Comparison of ENCODE assay signal across 1 cellular context in genomic region chr16:89330177-89330856, GRCh38.
A peak's percentile ranks its signal among the peaks of the same experiment; 100 is the strongest.
TF ChIP-seq lines count a peak whose summit lies in the region.

No MANE protein-coding gene starts in this region.

TF ChIP-seq in HepG2, 621 proteins besides CTCF, POLR2A, EP300 and RAD21 (continued from another document and continues in another):
- TF ChIP-seq ZSCAN5A (CRISPR knock-in tag; IDR thresholded peaks at IDR 0.05; ENCODE audit: borderline replicate concordance) (no peak), SALL1 (CRISPR knock-in tag; IDR thresholded peaks at IDR 0.05) (peak; percentile 90), HDAC2 (CRISPR knock-in tag; IDR thresholded peaks at IDR 0.05) (peak; percentile 86), ZNF280D (CRISPR knock-in tag; IDR thresholded peaks at IDR 0.05) (no peak), ZNF296 (CRISPR knock-in tag; conservative IDR thresholded peaks at IDR 0.05) (no peak), ZNF337 (CRISPR knock-in tag; IDR thresholded peaks at IDR 0.05; ENCODE audit: borderline replicate concordance, low read depth) (no peak), SP1 (IDR thresholded peaks at IDR 0.05) (no peak), SP1 (CRISPR knock-in tag; IDR thresholded peaks at IDR 0.05) (no peak), HNF4G (IDR thresholded peaks at IDR 0.05; ENCODE audit: borderline replicate concordance, low read depth, low read length) (no peak), HNF4G (CRISPR knock-in tag; IDR thresholded peaks at IDR 0.05; ENCODE audit: borderline replicate concordance, low read depth) (peak; percentile 65; the same call in 1 of the 2 replicates), HMGA1 (CRISPR knock-in tag; conservative IDR thresholded peaks at IDR 0.05) (no peak), PHF5A (CRISPR knock-in tag; IDR thresholded peaks at IDR 0.05; ENCODE audit: low read depth, unreplicated experiment) (peak; percentile 61), AGO1 (IDR thresholded peaks at IDR 0.05; ENCODE audit: low read depth, low read length, poor library complexity, severe bottlenecking) (no peak), ZNF260 (CRISPR knock-in tag; IDR thresholded peaks at IDR 0.05; ENCODE audit: borderline replicate concordance, low read depth) (no peak), AHR (CRISPR knock-in tag; IDR thresholded peaks at IDR 0.05) (no peak), ZNF652 (CRISPR knock-in tag; IDR thresholded peaks at IDR 0.05; ENCODE audit: borderline replicate concordance, low read depth) (no peak; the same call in 1 of the 2 replicates), ZSCAN30 (CRISPR knock-in tag; IDR thresholded peaks at IDR 0.05) (no peak), ZFY (CRISPR knock-in tag; IDR thresholded peaks at IDR 0.05) (no peak), PHF20 (CRISPR knock-in tag; IDR thresholded peaks at IDR 0.05) (no peak), MAZ (IDR thresholded peaks at IDR 0.05; ENCODE audit: borderline replicate concordance, low read depth, low read length) (peak; percentile 30; the same call in 1 of the 2 replicates), MAZ (CRISPR knock-in tag; IDR thresholded peaks at IDR 0.05; ENCODE audit: low read depth) (no peak), SIN3A (IDR thresholded peaks at IDR 0.05; ENCODE audit: borderline replicate concordance, low read depth, low read length) (peak; percentile 89), HOXA3 (CRISPR knock-in tag; IDR thresholded peaks at IDR 0.05) (no peak), PAF1 (CRISPR knock-in tag; IDR thresholded peaks at IDR 0.05) (no peak), CCAR2 (optimal IDR thresholded peaks at IDR 0.05; ENCODE audit: low read depth, low read length) (no peak), TOE1 (CRISPR knock-in tag; IDR thresholded peaks at IDR 0.05) (no peak), ZNF724P (CRISPR knock-in tag; IDR thresholded peaks at IDR 0.05; ENCODE audit: borderline replicate concordance) (no peak), ZNF563 (CRISPR knock-in tag; IDR thresholded peaks at IDR 0.05) (no peak), SNRNP70 (IDR thresholded peaks at IDR 0.05; ENCODE audit: low read depth, low read length) (no peak), STAG1 (CRISPR knock-in tag; IDR thresholded peaks at IDR 0.05) (peak; percentile 3; the same call in 1 of the 2 replicates), GABPA (IDR thresholded peaks at IDR 0.05; ENCODE audit: low read depth, low read length) (peak; percentile 16; the same call in 1 of the 2 replicates), GABPA (CRISPR knock-in tag; IDR thresholded peaks at IDR 0.05; ENCODE audit: low read depth) (peak; percentile 84), ZBTB44 (CRISPR knock-in tag; IDR thresholded peaks at IDR 0.05) (no peak), KLF15 (CRISPR knock-in tag; IDR thresholded peaks at IDR 0.05; ENCODE audit: borderline replicate concordance) (no peak), DR1 (CRISPR knock-in tag; IDR thresholded peaks at IDR 0.05) (no peak), MTA1 (CRISPR knock-in tag; IDR thresholded peaks at IDR 0.05; ENCODE audit: borderline replicate concordance) (no peak), RFX3 (CRISPR knock-in tag; IDR thresholded peaks at IDR 0.05) (no peak), ARNT2 (CRISPR knock-in tag; IDR thresholded peaks at IDR 0.05; ENCODE audit: low read depth) (no peak), POGK (CRISPR knock-in tag; conservative IDR thresholded peaks at IDR 0.05) (no peak), MAFK (conservative IDR thresholded peaks at IDR 0.05 in 1 of 2, IDR thresholded peaks at IDR 0.05 in 1 of 2; ENCODE audit: low read length in 2 of 2) (no peak), ARNTL (CRISPR knock-in tag; IDR thresholded peaks at IDR 0.05) (peak; percentile 47; the same call in 1 of the 2 replicates), CEBPB (IDR thresholded peaks at IDR 0.05; ENCODE audit: borderline replicate concordance, low read depth, low read length) (no peak), ZNF83 (CRISPR knock-in tag; IDR thresholded peaks at IDR 0.05; ENCODE audit: borderline replicate concordance) (0 out of 2 replicates have a peak, but pooled peaks have one; percentile 19), REL (CRISPR knock-in tag; conservative IDR thresholded peaks at IDR 0.05) (no peak), NCOA5 (CRISPR knock-in tag; IDR thresholded peaks at IDR 0.05) (no peak), MTF1 (CRISPR knock-in tag; IDR thresholded peaks at IDR 0.05) (no peak), CHD2 (IDR thresholded peaks at IDR 0.05; ENCODE audit: low read depth, low read length) (no peak), GABPB1 (CRISPR knock-in tag; IDR thresholded peaks at IDR 0.05) (peak; percentile 57), PBX2 (CRISPR knock-in tag; IDR thresholded peaks at IDR 0.05) (no peak), ZNF850 (CRISPR knock-in tag; conservative IDR thresholded peaks at IDR 0.05) (no peak)
- TF ChIP-seq, protein P1, sequence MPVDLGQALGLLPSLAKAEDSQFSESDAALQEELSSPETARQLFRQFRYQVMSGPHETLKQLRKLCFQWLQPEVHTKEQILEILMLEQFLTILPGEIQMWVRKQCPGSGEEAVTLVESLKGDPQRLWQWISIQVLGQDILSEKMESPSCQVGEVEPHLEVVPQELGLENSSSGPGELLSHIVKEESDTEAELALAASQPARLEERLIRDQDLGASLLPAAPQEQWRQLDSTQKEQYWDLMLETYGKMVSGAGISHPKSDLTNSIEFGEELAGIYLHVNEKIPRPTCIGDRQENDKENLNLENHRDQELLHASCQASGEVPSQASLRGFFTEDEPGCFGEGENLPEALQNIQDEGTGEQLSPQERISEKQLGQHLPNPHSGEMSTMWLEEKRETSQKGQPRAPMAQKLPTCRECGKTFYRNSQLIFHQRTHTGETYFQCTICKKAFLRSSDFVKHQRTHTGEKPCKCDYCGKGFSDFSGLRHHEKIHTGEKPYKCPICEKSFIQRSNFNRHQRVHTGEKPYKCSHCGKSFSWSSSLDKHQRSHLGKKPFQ (CRISPR knock-in tag; IDR thresholded peaks at IDR 0.05; ENCODE audit: insufficient replicate concordance), result peak; percentile 92
- TF ChIP-seq, protein P2, sequence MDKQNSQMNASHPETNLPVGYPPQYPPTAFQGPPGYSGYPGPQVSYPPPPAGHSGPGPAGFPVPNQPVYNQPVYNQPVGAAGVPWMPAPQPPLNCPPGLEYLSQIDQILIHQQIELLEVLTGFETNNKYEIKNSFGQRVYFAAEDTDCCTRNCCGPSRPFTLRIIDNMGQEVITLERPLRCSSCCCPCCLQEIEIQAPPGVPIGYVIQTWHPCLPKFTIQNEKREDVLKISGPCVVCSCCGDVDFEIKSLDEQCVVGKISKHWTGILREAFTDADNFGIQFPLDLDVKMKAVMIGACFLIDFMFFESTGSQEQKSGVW (CRISPR knock-in tag; IDR thresholded peaks at IDR 0.05; ENCODE audit: borderline replicate concordance), result no peak
- TF ChIP-seq, protein P3, sequence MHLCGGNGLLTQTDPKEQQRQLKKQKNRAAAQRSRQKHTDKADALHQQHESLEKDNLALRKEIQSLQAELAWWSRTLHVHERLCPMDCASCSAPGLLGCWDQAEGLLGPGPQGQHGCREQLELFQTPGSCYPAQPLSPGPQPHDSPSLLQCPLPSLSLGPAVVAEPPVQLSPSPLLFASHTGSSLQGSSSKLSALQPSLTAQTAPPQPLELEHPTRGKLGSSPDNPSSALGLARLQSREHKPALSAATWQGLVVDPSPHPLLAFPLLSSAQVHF (CRISPR knock-in tag; IDR thresholded peaks at IDR 0.05), result no peak
- TF ChIP-seq, protein P4, sequence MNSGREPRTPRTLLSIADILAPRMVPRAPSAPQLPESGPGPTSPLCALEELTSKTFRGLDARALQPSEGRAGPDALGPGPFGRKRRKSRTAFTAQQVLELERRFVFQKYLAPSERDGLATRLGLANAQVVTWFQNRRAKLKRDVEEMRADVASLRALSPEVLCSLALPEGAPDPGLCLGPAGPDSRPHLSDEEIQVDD (CRISPR knock-in tag; IDR thresholded peaks at IDR 0.05; ENCODE audit: borderline replicate concordance), result no peak
- TF ChIP-seq, protein P5, sequence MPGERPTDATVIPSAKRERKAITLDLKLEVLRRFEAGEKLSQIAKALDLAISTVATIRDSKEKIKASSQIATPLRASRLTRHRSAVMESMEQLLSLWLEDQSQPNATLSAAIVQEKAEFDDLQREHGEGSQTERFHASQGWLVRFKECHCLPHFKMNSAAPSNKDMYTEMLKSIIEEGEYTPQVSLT (CRISPR knock-in tag; IDR thresholded peaks at IDR 0.05; ENCODE audit: borderline replicate concordance, low read depth), result no peak
- TF ChIP-seq, protein P6, sequence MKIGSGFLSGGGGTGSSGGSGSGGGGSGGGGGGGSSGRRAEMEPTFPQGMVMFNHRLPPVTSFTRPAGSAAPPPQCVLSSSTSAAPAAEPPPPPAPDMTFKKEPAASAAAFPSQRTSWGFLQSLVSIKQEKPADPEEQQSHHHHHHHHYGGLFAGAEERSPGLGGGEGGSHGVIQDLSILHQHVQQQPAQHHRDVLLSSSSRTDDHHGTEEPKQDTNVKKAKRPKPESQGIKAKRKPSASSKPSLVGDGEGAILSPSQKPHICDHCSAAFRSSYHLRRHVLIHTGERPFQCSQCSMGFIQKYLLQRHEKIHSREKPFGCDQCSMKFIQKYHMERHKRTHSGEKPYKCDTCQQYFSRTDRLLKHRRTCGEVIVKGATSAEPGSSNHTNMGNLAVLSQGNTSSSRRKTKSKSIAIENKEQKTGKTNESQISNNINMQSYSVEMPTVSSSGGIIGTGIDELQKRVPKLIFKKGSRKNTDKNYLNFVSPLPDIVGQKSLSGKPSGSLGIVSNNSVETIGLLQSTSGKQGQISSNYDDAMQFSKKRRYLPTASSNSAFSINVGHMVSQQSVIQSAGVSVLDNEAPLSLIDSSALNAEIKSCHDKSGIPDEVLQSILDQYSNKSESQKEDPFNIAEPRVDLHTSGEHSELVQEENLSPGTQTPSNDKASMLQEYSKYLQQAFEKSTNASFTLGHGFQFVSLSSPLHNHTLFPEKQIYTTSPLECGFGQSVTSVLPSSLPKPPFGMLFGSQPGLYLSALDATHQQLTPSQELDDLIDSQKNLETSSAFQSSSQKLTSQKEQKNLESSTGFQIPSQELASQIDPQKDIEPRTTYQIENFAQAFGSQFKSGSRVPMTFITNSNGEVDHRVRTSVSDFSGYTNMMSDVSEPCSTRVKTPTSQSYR (CRISPR knock-in tag; IDR thresholded peaks at IDR 0.05; ENCODE audit: borderline replicate concordance), result no peak; the same call in 1 of the 2 replicates
